In the genomic region with DNA sequence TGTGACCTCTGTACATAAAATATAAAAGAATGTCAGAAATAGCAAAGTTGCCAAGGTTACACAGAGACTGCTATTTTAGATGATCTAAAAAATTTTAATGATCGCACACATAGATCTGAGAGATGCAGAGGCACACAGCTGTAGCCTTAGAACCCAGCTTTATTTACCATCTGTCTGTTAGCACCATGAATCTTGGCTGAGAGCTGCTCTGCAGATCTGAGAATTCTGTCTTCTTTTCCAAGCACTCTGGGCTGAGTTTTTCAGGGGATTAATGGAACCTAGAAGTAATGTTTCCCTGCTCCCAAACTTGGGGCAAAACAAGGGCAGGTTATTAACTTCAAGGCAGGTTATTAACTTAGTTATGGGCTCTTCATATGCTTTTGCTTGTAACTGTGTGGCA, we compare ENCODE assay signal across 19 cellular contexts.
DNase-seq lines count a peak whose midpoint lies in the region; ATAC-seq and TF ChIP-seq lines count a peak whose summit lies in the region.
"Had no signal": no experiment of that assay in that cellular context is flagged by ENCODE, and none has a peak within 500 bp of the region (broad histone marks: within the 10 kb centered on the region; RNA-seq: fewer than 3 reads in every experiment).

No MANE protein-coding gene starts in this region.

- no peaks in the 10 kb centered on the region for H3K79me2 ChIP-seq in Karpas-422 (ENCODE audit: low read length)

- CTCF ChIA-PET in MCF 10A (lab: Yijun Ruan, JAX), result interaction anchor here (0.7 kb wide), 1 partner anchor 23 kb away, joined by 3 read pairs; no protein-coding TSS in a partner anchor
- CTCF ChIA-PET in activated CD4-positive, alpha-beta T cell treated with anti-CD3 and anti-CD28 coated beads for 36 hours (lab: Charles Lee), result no interaction called here

- H3K9me3 ChIP-seq in breast epithelium, result no peaks in the 10 kb centered on the region
- H3K9me3 ChIP-seq in Karpas-422 (ENCODE audit: low read length), result no peaks in the 10 kb centered on the region
- H3K9me3 ChIP-seq: tibial nerve had no signal

- DNase-seq in MCF 10A (ENCODE audit: unreplicated experiment) (no peak), breast epithelium (ENCODE audit: low spot score in 2 of 2) (no peak), Karpas-422 (no peak), RKO (ENCODE audit: low spot score) (no peak)
- DNase-seq in activated CD4-positive, alpha-beta T cell treated with anti-CD3 and anti-CD28 coated beads for 36 hours, result no peak
- DNase-seq: activated naive CD8-positive, alpha-beta T cell treated with anti-CD3 and anti-CD28 coated beads, Interleukin-2, amount 10 ng/mL, durations not matched to agents 7 days and 5 days; C1 segment of cervical spinal cord; DMS 273 treated with DMSO at 0.1 percent for 48 hours; heart right ventricle; natural killer cell; NCI-H2081 treated with DMSO at 0.1 percent for 48 hours; T-helper 9 cell had no signal

- H3K36me3 ChIP-seq in breast epithelium (no peaks in the 10 kb centered on the region), urinary bladder (ENCODE audit: insufficient read depth) (no peaks in the 10 kb centered on the region), Karpas-422 (ENCODE audit: insufficient read depth, low read length) (no peaks in the 10 kb centered on the region)
- H3K36me3 ChIP-seq: cardiac muscle cell, heart right ventricle, tibial nerve had no signal

- ATAC-seq in activated CD4-positive, alpha-beta T cell treated with anti-CD3 and anti-CD28 coated beads for 36 hours, result no peak
- ATAC-seq: activated CD4-positive, CD25-positive, alpha-beta regulatory T cell treated with anti-CD3 and anti-CD28 coated beads, Interleukin-2, amount 50 U/mL, for 24 hours; heart right ventricle; natural killer cell had no signal

- H3K4me1 ChIP-seq in breast epithelium (no peaks in the 10 kb centered on the region), urinary bladder (ENCODE audit: insufficient read depth) (no peaks in the 10 kb centered on the region), Karpas-422 (ENCODE audit: low read length) (no peaks in the 10 kb centered on the region)

- POLR2A ChIA-PET in MCF 10A (lab: Yijun Ruan, JAX), result interaction anchor here (0.6 to 6.4 kb wide), 11 partner anchors 12 to 409 kb away, joined by 3 to 37 read pairs (median 3); a partner anchor contains a TSS
- POLR2A ChIA-PET in activated CD4-positive, alpha-beta T cell treated with anti-CD3 and anti-CD28 coated beads for 36 hours (lab: Charles Lee), result no interaction called here

- peak overlapping the region; percentile 24 for H3K4me3 Mint-ChIP-seq in MCF 10A (ENCODE audit: unreplicated experiment)
- peak overlapping the region in 1 of 5 experiments; percentile 12 for H3K4me3 Mint-ChIP-seq in brain
- H3K4me3 Mint-ChIP-seq in nephron, result peak overlapping the region in 2 of 3 experiments; percentile 4 to 18
- H3K4me3 Mint-ChIP-seq in activated CD4-positive, alpha-beta T cell treated with anti-CD3 and anti-CD28 coated beads for 36 hours, result no peak overlapping the region
- H3K4me3 Mint-ChIP-seq: activated naive CD8-positive, alpha-beta T cell treated with anti-CD3 and anti-CD28 coated beads, Interleukin-2, amount 10 ng/mL, durations not matched to agents 7 days and 5 days; activated T-helper 1 cell treated with anti-CD3 and anti-CD28 coated beads, Interleukin-12 subunit alpha, Interleukin-12 subunit beta, Interleukin-2, Interleukin-4 antibody, amounts not matched to agents 30 ng/mL and 10 ng/mL and 1 ng/mL, durations not matched to agents 14 hours and 24 hours and 36 hours; natural killer cell had no signal

- H3K9me3 Mint-ChIP-seq in MCF 10A (ENCODE audit: unreplicated experiment), result no peaks in the 10 kb centered on the region
- peaks cover 0 to 1% (median 0%) of the 10 kb centered on the region in 5 experiments for H3K9me3 Mint-ChIP-seq in brain
- no peaks in the 10 kb centered on the region for H3K9me3 Mint-ChIP-seq in nephron
- no peaks in the 10 kb centered on the region for H3K9me3 Mint-ChIP-seq in activated CD4-positive, alpha-beta T cell treated with anti-CD3 and anti-CD28 coated beads for 36 hours (ENCODE audit: low read depth)

- no peaks in the 10 kb centered on the region for H3K36me3 Mint-ChIP-seq in MCF 10A (ENCODE audit: insufficient read depth, unreplicated experiment)
- H3K36me3 Mint-ChIP-seq in brain, result peaks cover under 1% of the 10 kb centered on the region
- no peaks in the 10 kb centered on the region for H3K36me3 Mint-ChIP-seq in nephron (ENCODE audit: low read depth)
- H3K36me3 Mint-ChIP-seq in activated CD4-positive, alpha-beta T cell treated with anti-CD3 and anti-CD28 coated beads for 36 hours (ENCODE audit: low read depth), result no peaks in the 10 kb centered on the region
- H3K36me3 Mint-ChIP-seq: activated naive CD8-positive, alpha-beta T cell treated with anti-CD3 and anti-CD28 coated beads, Interleukin-2, amount 10 ng/mL, durations not matched to agents 7 days and 5 days; natural killer cell had no signal

- no peak overlapping the region for H3K4me2 ChIP-seq in Karpas-422 (ENCODE audit: low read depth, low read length, poor library complexity, severe bottlenecking)

- WGBS in urinary bladder, result 44% methylated on average over 1 of the region's 1 CpG

- TF ChIP-seq POLR2A in breast epithelium (IDR thresholded peaks at IDR 0.05), result no peak

- H3K4me3 ChIP-seq in breast epithelium (no peak overlapping the region), urinary bladder (ENCODE audit: low read depth, low read length) (no peak overlapping the region), Karpas-422 (ENCODE audit: low read length) (no peak overlapping the region)
- H3K4me3 ChIP-seq: cardiac muscle cell, heart right ventricle, tibial nerve had no signal

- H3K4me1 Mint-ChIP-seq in MCF 10A (ENCODE audit: insufficient read depth, unreplicated experiment) (peaks cover 46% of the 10 kb centered on the region), brain (peaks cover 17% of the 10 kb centered on the region), nephron (peaks cover 37% of the 10 kb centered on the region)
- no peaks in the 10 kb centered on the region for H3K4me1 Mint-ChIP-seq in activated CD4-positive, alpha-beta T cell treated with anti-CD3 and anti-CD28 coated beads for 36 hours
- H3K4me1 Mint-ChIP-seq: activated naive CD8-positive, alpha-beta T cell treated with anti-CD3 and anti-CD28 coated beads, Interleukin-2, amount 10 ng/mL, durations not matched to agents 7 days and 5 days; natural killer cell had no signal

- H3K9me2 ChIP-seq in Karpas-422 (replicated peaks; ENCODE audit: insufficient read depth, low read length), result no peaks in the 10 kb centered on the region

- no peak overlapping the region for H3K9ac ChIP-seq in Karpas-422 (ENCODE audit: low read length)

- H3K27ac Mint-ChIP-seq in MCF 10A (ENCODE audit: low read depth, unreplicated experiment) (peak overlapping the region; percentile 50), brain (peak overlapping the region in 4 of 5 experiments; percentile 2 to 81 (median 18)), nephron (peak overlapping the region; percentile 68 to 92 (median 85))
- no peak overlapping the region for H3K27ac Mint-ChIP-seq in activated CD4-positive, alpha-beta T cell treated with anti-CD3 and anti-CD28 coated beads for 36 hours
- H3K27ac Mint-ChIP-seq: activated naive CD8-positive, alpha-beta T cell treated with anti-CD3 and anti-CD28 coated beads, Interleukin-2, amount 10 ng/mL, durations not matched to agents 7 days and 5 days; activated T-helper 1 cell treated with anti-CD3 and anti-CD28 coated beads, Interleukin-12 subunit alpha, Interleukin-12 subunit beta, Interleukin-2, Interleukin-4 antibody, amounts not matched to agents 30 ng/mL and 10 ng/mL and 1 ng/mL, durations not matched to agents 14 hours and 24 hours and 36 hours; natural killer cell had no signal

- no peak for TF ChIP-seq CTCF in MCF 10A (IDR thresholded peaks at IDR 0.05; ENCODE audit: unreplicated experiment)
- TF ChIP-seq CTCF in breast epithelium (IDR thresholded peaks at IDR 0.05), result no peak
- TF ChIP-seq CTCF in brain (conservative IDR thresholded peaks at IDR 0.05), result no peak
- no peak for TF ChIP-seq CTCF in nephron (IDR thresholded peaks at IDR 0.05; ENCODE audit: unreplicated experiment in 3 of 3)

- BruUV-seq in MCF 10A (replicated peaks; lab: Mats Ljungman, UMichigan), result no TSS peak

- H3K27ac ChIP-seq in breast epithelium (no peak overlapping the region), urinary bladder (ENCODE audit: low read depth) (peak overlapping the region; percentile 28), Karpas-422 (ENCODE audit: low read length) (no peak overlapping the region)
- H3K27ac ChIP-seq: cardiac muscle cell, heart right ventricle, tibial nerve had no signal

- H4K20me1 ChIP-seq in Karpas-422 (ENCODE audit: insufficient read depth, low read depth, low read length), result no peaks in the 10 kb centered on the region

- no peaks in the 10 kb centered on the region for H3K27me3 Mint-ChIP-seq in MCF 10A (ENCODE audit: insufficient read depth, unreplicated experiment)
- H3K27me3 Mint-ChIP-seq in brain, result no peaks in the 10 kb centered on the region
- H3K27me3 Mint-ChIP-seq in nephron (ENCODE audit: low read depth), result peaks cover 3% of the 10 kb centered on the region
- H3K27me3 Mint-ChIP-seq in activated CD4-positive, alpha-beta T cell treated with anti-CD3 and anti-CD28 coated beads for 36 hours, result no peaks in the 10 kb centered on the region
- H3K27me3 Mint-ChIP-seq: activated naive CD8-positive, alpha-beta T cell treated with anti-CD3 and anti-CD28 coated beads, Interleukin-2, amount 10 ng/mL, durations not matched to agents 7 days and 5 days had no signal

- H3K27me3 ChIP-seq in breast epithelium (no peaks in the 10 kb centered on the region), Karpas-422 (ENCODE audit: low read length) (no peaks in the 10 kb centered on the region)
- H3K27me3 ChIP-seq: cardiac muscle cell, heart right ventricle, tibial nerve had no signal

- no peak overlapping the region for H2AFZ ChIP-seq in Karpas-422 (ENCODE audit: low read length)

- intact Hi-C loops in MCF 10A (cut with micrococcal nuclease), result loop anchor here (5.0 to 10.0 kb wide), 4 partner anchors 60 to 352 kb away; a partner anchor contains a TSS
- intact Hi-C loops in breast epithelium (cut with DNase I; ENCODE audit: low total_unique reads), result no loop called here
- intact Hi-C loops in activated CD4-positive, alpha-beta T cell treated with anti-CD3 and anti-CD28 coated beads for 36 hours (cut with DNase I, micrococcal nuclease), result no loop called here
